ENCODE assay signal across 8 cellular contexts in the genomic region with DNA sequence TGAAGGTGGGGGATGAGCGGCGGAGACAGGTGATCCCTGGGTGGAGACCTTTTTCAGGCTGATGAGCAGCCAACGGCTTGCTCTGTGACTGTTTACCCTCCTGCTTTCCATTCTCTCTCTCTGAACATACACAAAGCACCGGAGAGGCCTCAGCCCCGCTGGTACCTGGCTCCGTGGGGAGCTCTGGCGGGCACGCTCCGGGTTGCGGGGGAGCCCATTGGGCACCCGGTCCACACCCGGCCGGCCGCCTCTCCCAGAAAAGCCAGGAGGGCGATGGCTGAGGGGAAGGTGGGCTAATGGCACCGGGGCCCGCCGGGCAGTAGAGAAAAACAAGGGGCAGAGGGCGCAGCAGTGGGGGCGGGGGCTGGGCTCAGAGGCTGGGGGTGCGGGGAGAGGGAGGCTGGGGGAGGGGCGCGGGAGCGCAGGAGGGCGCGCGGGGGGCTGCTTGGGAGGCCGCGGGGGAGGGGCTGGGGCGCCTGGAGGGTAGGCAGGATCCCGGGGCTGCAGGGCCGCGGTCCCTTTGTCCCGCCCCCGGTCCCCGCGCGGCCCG. TPM values are rescaled to one million over a fixed set of nuclear protein-coding genes. Genes with fewer than 3 reads are reported as not detected.
A peak's percentile ranks its signal among the peaks of the same experiment; 100 is the strongest.
DNase-seq lines count a peak whose midpoint lies in the region; ATAC-seq and TF ChIP-seq lines count a peak whose summit lies in the region.

No MANE protein-coding gene starts in this region.

- peaks cover 36% of the 10 kb centered on the region for H3K36me3 Mint-ChIP-seq in endodermal cell (ENCODE audit: low read depth)

- peak overlapping the region; percentile 80 for H3K4me3 ChIP-seq in H7 (ENCODE audit: insufficient read depth, low read depth, low read length)
- H3K4me3 ChIP-seq in endodermal cell (ENCODE audit: low read length): peak overlapping the region; percentile 90

- peak overlapping the region; percentile 97 for H3K4me3 Mint-ChIP-seq in endodermal cell

- peak overlapping the region; percentile 92 for H3K27ac Mint-ChIP-seq in endodermal cell

- H3K9ac ChIP-seq in endodermal cell (ENCODE audit: extremely low read depth, low read length, poor library complexity, severe bottlenecking): peak overlapping the region; percentile 74

- H3K4me1 Mint-ChIP-seq in endodermal cell: peaks cover 12% of the 10 kb centered on the region

- peak overlapping the region; percentile 84 for H3K27ac ChIP-seq in endodermal cell (ENCODE audit: low read depth, low read length)

- no peaks in the 10 kb centered on the region for H3K27me3 Mint-ChIP-seq in endodermal cell (ENCODE audit: insufficient read depth)

- WGBS in endodermal cell (ENCODE audit: insufficient coverage in 1 of 2, insufficient read length in 1 of 2), 2 experiments: 0% methylated on average over 13 to 36 of the region's 39 CpGs

- H3K36me3 ChIP-seq in H7 (replicated peaks; ENCODE audit: control insufficient read depth, insufficient read depth, low read length) (peaks cover 19% of the 10 kb centered on the region), endodermal cell (ENCODE audit: control insufficient read depth, insufficient read depth, low read length) (peaks cover 44% of the 10 kb centered on the region)

- H3K27me3 ChIP-seq in H7 (ENCODE audit: control insufficient read depth, insufficient read depth, low read length): no peaks in the 10 kb centered on the region; the same call in 1 of the 2 replicates
- no peaks in the 10 kb centered on the region for H3K27me3 ChIP-seq in endodermal cell (ENCODE audit: control insufficient read depth, insufficient read depth, low read length, poor library complexity, severe bottlenecking)

- peaks cover 5% of the 10 kb centered on the region for H3K4me1 ChIP-seq in endodermal cell (ENCODE audit: control insufficient read depth, insufficient read depth, low read length)

- ATAC-seq in SK-N-SH treated with all-trans-retinoic acid at 6 μM for 48 hours: peak; percentile 5

- peak; percentile 61 for DNase-seq in COLO668 (lab: John Stamatoyannopoulos, UW; ENCODE audit: unreplicated experiment)
- peak; percentile 96 for DNase-seq in H7
- DNase-seq in endodermal cell: peak; percentile 85
- peak; percentile 21 for DNase-seq in myocyte (ENCODE audit: low read depth)
- no peak for DNase-seq in NK-92 treated with Interleukin-12 subunit alpha and Interleukin-12 subunit beta, amount 100 ng/mL, for 24 hours (lab: John Stamatoyannopoulos, UW)
- no peak for DNase-seq in NOMO-1 (lab: John Stamatoyannopoulos, UW; ENCODE audit: unreplicated experiment in 2 of 2)
- DNase-seq in NK-92 (lab: John Stamatoyannopoulos, UW; ENCODE audit: unreplicated experiment): no peak

- TF ChIP-seq CTCF in endodermal cell (conservative IDR thresholded peaks at IDR 0.05): no peak

- H3K9me3 ChIP-seq in endodermal cell (ENCODE audit: control insufficient read depth, low read length): no peaks in the 10 kb centered on the region

- H3K9me3 Mint-ChIP-seq in endodermal cell: no peaks in the 10 kb centered on the region

TF ChIP-seq in SK-N-SH treated with all-trans-retinoic acid at 6 μM for 48 hours, 23 proteins besides CTCF, POLR2A, EP300 and RAD21:
- TF ChIP-seq OSR1 (CRISPR knock-in tag; IDR thresholded peaks at IDR 0.05): no peak
- no peak for TF ChIP-seq ZNF565 (CRISPR knock-in tag; conservative IDR thresholded peaks at IDR 0.05; ENCODE audit: low read depth)
- TF ChIP-seq ZFP3 (CRISPR knock-in tag; IDR thresholded peaks at IDR 0.05): no peak

RNA-seq across cellular contexts. Expression of gene SMARCC2, which starts 0.4 kb away (rescaled TPM):
- total RNA-seq in H7 (2014; rRNA removed; shearing (Covaris generic)): 20.0 and 27.5 TPM in 2 replicates
- 100 to 1,000 TPM; 127 to 129 TPM for total RNA-seq in endodermal cell
- polyA plus RNA-seq in endodermal cell (2013, experiment 1 of 2): 114 TPM
- polyA plus RNA-seq in endodermal cell (2013, experiment 2 of 2): 107 TPM
- total RNA-seq in myocyte: 75.8 and 80.0 TPM in 2 replicates
- 57.0 TPM for polyA plus RNA-seq in myocyte (2012)

RNA-seq across cellular contexts. Expression of gene MYL6, which starts 30.7 kb away (rescaled TPM):
- 941 and 1,248 TPM in 2 replicates for total RNA-seq in H7 (2014; rRNA removed; shearing (Covaris generic))
- 1,000 to 10,000 TPM; 1,640 to 1,647 TPM for total RNA-seq in endodermal cell
- 1,347 TPM for polyA plus RNA-seq in endodermal cell (2013, experiment 1 of 2)
- polyA plus RNA-seq in endodermal cell (2013, experiment 2 of 2): 1,436 TPM
- 883 and 1,119 TPM in 2 replicates for total RNA-seq in myocyte
- 3,503 TPM for polyA plus RNA-seq in myocyte (2012)

RNA-seq across cellular contexts. Expression of gene RNF41, which starts 32.9 kb away (rescaled TPM):
- total RNA-seq in H7 (2014; rRNA removed; shearing (Covaris generic)): 96.2 and 98.4 TPM in 2 replicates
- 10 to 100 TPM; 45.8 to 48.9 TPM for total RNA-seq in endodermal cell
- polyA plus RNA-seq in endodermal cell (2013, experiment 1 of 2): 41.5 TPM
- polyA plus RNA-seq in endodermal cell (2013, experiment 2 of 2): 40.9 TPM
- total RNA-seq in myocyte: 90.4 and 121 TPM in 2 replicates
- 87.8 TPM for polyA plus RNA-seq in myocyte (2012)

RNA-seq across cellular contexts. Expression of gene NABP2, which starts 35.3 kb away (rescaled TPM):
- total RNA-seq in H7 (2014; rRNA removed; shearing (Covaris generic)): 45.5 and 50.4 TPM in 2 replicates
- 10 to 100 TPM; 27.0 to 35.1 TPM for total RNA-seq in endodermal cell
- 43.7 TPM for polyA plus RNA-seq in endodermal cell (2013, experiment 1 of 2)
- 41.2 TPM for polyA plus RNA-seq in endodermal cell (2013, experiment 2 of 2)
- 29.2 and 32.0 TPM in 2 replicates for total RNA-seq in myocyte
- polyA plus RNA-seq in myocyte (2012): 44.5 TPM

RNA-seq across cellular contexts. Expression of gene MYL6B, which starts 36.5 kb away (rescaled TPM):
- total RNA-seq in H7 (2014; rRNA removed; shearing (Covaris generic)): 118 and 129 TPM in 2 replicates
- total RNA-seq in endodermal cell (100 to 1,000 TPM; 153 to 191 TPM), myocyte (3,936 and 4,339 TPM in 2 replicates)
- polyA plus RNA-seq in endodermal cell (2013, experiment 1 of 2): 175 TPM
- polyA plus RNA-seq in endodermal cell (2013, experiment 2 of 2): 170 TPM
- polyA plus RNA-seq in myocyte (2012): 728 TPM

Comparison
In these comparisons a context has a peak if more than half of its experiments do, and no peak if none do; other contexts are left out.
1. DNase-seq: peak in COLO668 (single experiment), H7 (single experiment), endodermal cell (single experiment) and myocyte (single experiment); none in NK-92 treated with Interleukin-12 subunit alpha and Interleukin-12 subunit beta, amount 100 ng/mL, for 24 hours (single experiment), NOMO-1 (0 of 2) and NK-92 (single experiment).